In genomic region chr14:22560638-22561365, GRCh38 we compare ENCODE assay signal across 1 cellular context.
A peak's percentile ranks its signal among the peaks of the same experiment; 100 is the strongest.
TF ChIP-seq lines count a peak whose summit lies in the region.

No MANE protein-coding gene starts in this region.

TF ChIP-seq in HepG2, 621 proteins besides CTCF, POLR2A, EP300 and RAD21 (continued from another document and continues in another):
- TF ChIP-seq ZNF142 (CRISPR knock-in tag; IDR thresholded peaks at IDR 0.05) (no peak), ZBTB43 (CRISPR knock-in tag; conservative IDR thresholded peaks at IDR 0.05) (peak; percentile 3; the same call in 1 of the 2 replicates), E2F5 (CRISPR knock-in tag; conservative IDR thresholded peaks at IDR 0.05) (no peak), ZNF501 (CRISPR knock-in tag; IDR thresholded peaks at IDR 0.05) (peak; percentile 69; the same call in 1 of the 2 replicates), GATAD1 (CRISPR knock-in tag; IDR thresholded peaks at IDR 0.05) (0 out of 2 replicates have a peak, but pooled peaks have one; percentile 32), GZF1 (CRISPR knock-in tag; IDR thresholded peaks at IDR 0.05) (no peak), ZNF598 (CRISPR knock-in tag; IDR thresholded peaks at IDR 0.05; ENCODE audit: borderline replicate concordance) (no peak; the same call in 1 of the 2 replicates), ONECUT2 (CRISPR knock-in tag; IDR thresholded peaks at IDR 0.05) (peak; percentile 85), RELA (CRISPR knock-in tag; IDR thresholded peaks at IDR 0.05) (no peak), MYC (CRISPR knock-in tag; IDR thresholded peaks at IDR 0.05; ENCODE audit: borderline replicate concordance) (peak; percentile 73; the same call in 1 of the 2 replicates), RFX1 (IDR thresholded peaks at IDR 0.05) (no peak), NAIF1 (CRISPR knock-in tag; IDR thresholded peaks at IDR 0.05; ENCODE audit: borderline replicate concordance) (no peak), MBD4 (IDR thresholded peaks at IDR 0.05; ENCODE audit: borderline replicate concordance, low read length) (0 out of 2 replicates have a peak, but pooled peaks have one; percentile 80), ZNF549 (CRISPR knock-in tag; IDR thresholded peaks at IDR 0.05) (no peak), CENPX (CRISPR knock-in tag; IDR thresholded peaks at IDR 0.05) (no peak), ZNF660 (CRISPR knock-in tag; IDR thresholded peaks at IDR 0.05; ENCODE audit: borderline replicate concordance, low read depth) (no peak), KAT8 (CRISPR knock-in tag; IDR thresholded peaks at IDR 0.05) (peak; percentile 48; the same call in 1 of the 2 replicates), TOPORS (CRISPR knock-in tag; IDR thresholded peaks at IDR 0.05) (0 out of 2 replicates have a peak, but pooled peaks have one; percentile 76), MATR3 (CRISPR knock-in tag; IDR thresholded peaks at IDR 0.05) (no peak), ZZZ3 (CRISPR knock-in tag; IDR thresholded peaks at IDR 0.05; ENCODE audit: borderline replicate concordance) (no peak), FOXO1 (CRISPR knock-in tag; IDR thresholded peaks at IDR 0.05) (peak; percentile 83; the same call in 1 of the 2 replicates), ZNF576 (CRISPR knock-in tag; IDR thresholded peaks at IDR 0.05) (no peak), ZNF451 (CRISPR knock-in tag; IDR thresholded peaks at IDR 0.05) (0 out of 2 replicates have a peak, but pooled peaks have one; percentile 24), HMGA1 (CRISPR knock-in tag; conservative IDR thresholded peaks at IDR 0.05) (no peak), GLMP (CRISPR knock-in tag; IDR thresholded peaks at IDR 0.05; ENCODE audit: borderline replicate concordance) (no peak), ZNF570 (CRISPR knock-in tag; IDR thresholded peaks at IDR 0.05; ENCODE audit: borderline replicate concordance) (no peak), PLSCR1 (CRISPR knock-in tag; IDR thresholded peaks at IDR 0.05; ENCODE audit: borderline replicate concordance) (no peak), ZFAT (CRISPR knock-in tag; conservative IDR thresholded peaks at IDR 0.05) (no peak), HMG20A (CRISPR knock-in tag; IDR thresholded peaks at IDR 0.05; ENCODE audit: borderline replicate concordance) (peak; percentile 73; the same call in 1 of the 2 replicates), MZF1 (CRISPR knock-in tag; IDR thresholded peaks at IDR 0.05; ENCODE audit: borderline replicate concordance) (no peak), ZNF10 (CRISPR knock-in tag; IDR thresholded peaks at IDR 0.05; ENCODE audit: borderline replicate concordance, low read depth) (no peak), MED13 (CRISPR knock-in tag; IDR thresholded peaks at IDR 0.05) (no peak), LCORL (IDR thresholded peaks at IDR 0.05) (no peak), LCORL (CRISPR knock-in tag; IDR thresholded peaks at IDR 0.05) (peak; percentile 79; the same call in 1 of the 2 replicates), ZNF503 (CRISPR knock-in tag; IDR thresholded peaks at IDR 0.05) (peak; percentile 82; the same call in 1 of the 2 replicates), ZFP82 (CRISPR knock-in tag; IDR thresholded peaks at IDR 0.05; ENCODE audit: borderline replicate concordance) (no peak), ZNF562 (CRISPR knock-in tag; IDR thresholded peaks at IDR 0.05; ENCODE audit: borderline replicate concordance) (no peak), JARID2 (CRISPR knock-in tag; IDR thresholded peaks at IDR 0.05; ENCODE audit: insufficient replicate concordance) (no peak), ZNF296 (CRISPR knock-in tag; conservative IDR thresholded peaks at IDR 0.05) (no peak), IRF9 (CRISPR knock-in tag; IDR thresholded peaks at IDR 0.05; ENCODE audit: borderline replicate concordance) (no peak), GPN1 (CRISPR knock-in tag; IDR thresholded peaks at IDR 0.05; ENCODE audit: borderline replicate concordance) (no peak), EZH2 (conservative IDR thresholded peaks at IDR 0.05; ENCODE audit: low read depth, low read length) (no peak), KLF11 (CRISPR knock-in tag; IDR thresholded peaks at IDR 0.05) (peak; percentile 82; the same call in 1 of the 2 replicates), ASH2L (IDR thresholded peaks at IDR 0.05; ENCODE audit: insufficient read length, low read depth, low read length) (no peak), SOX5 (CRISPR knock-in tag; IDR thresholded peaks at IDR 0.05; ENCODE audit: borderline replicate concordance) (peak; percentile 87), XBP1 (CRISPR knock-in tag; IDR thresholded peaks at IDR 0.05) (no peak)
